In the genomic region with DNA sequence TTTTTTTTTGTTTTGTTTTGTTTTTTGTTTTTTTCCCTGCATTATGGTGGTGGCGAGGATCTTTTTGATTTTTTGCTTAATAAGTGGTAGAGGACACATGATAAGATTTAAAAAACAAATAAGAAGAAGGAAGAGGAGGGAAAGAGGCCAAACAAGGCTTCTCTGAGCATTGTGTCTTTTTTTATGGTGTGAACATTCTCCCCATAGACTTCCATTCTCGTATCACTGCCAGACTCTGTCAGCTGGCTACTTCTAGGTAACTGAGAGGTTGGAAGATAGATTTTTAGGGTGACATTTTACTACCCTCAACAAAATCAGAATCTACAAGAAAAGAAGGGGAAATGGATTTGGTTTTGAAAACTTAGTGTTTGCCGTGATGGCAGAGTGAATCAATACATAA, we compare ENCODE assay signal across 23 cellular contexts. TPM values are rescaled to one million over a fixed set of nuclear protein-coding genes. Genes with fewer than 3 reads are reported as not detected.
"Had no signal": no experiment of that assay in that cellular context is flagged by ENCODE, and none has a peak within 500 bp of the region (broad histone marks: within the 10 kb centered on the region; RNA-seq: fewer than 3 reads in every experiment).

No MANE protein-coding gene starts in this region.

- H3K36me3 ChIP-seq: gastrocnemius medialis, sigmoid colon, thoracic aorta, tibial nerve, upper lobe of left lung had no signal

- H3K9me3 ChIP-seq: gastrocnemius medialis, psoas muscle, sigmoid colon, thoracic aorta, tibial nerve, upper lobe of left lung had no signal

- H3K27ac ChIP-seq: coronary artery, epithelial cell of prostate, gastrocnemius medialis, psoas muscle, sigmoid colon, thoracic aorta, tibial nerve, upper lobe of left lung had no signal

- DNase-seq: dermis blood vessel endothelial cell; foreskin fibroblast; gastrocnemius medialis; immature natural killer cell; mesenchymal stem cell; midbrain; naive thymus-derived CD8-positive, alpha-beta T cell; nephron progenitor cell; occipital lobe; posterior cingulate gyrus; psoas muscle; right cardiac atrium; sigmoid colon; stimulated activated CD4-positive, alpha-beta T cell treated with anti-CD3 and anti-CD28 coated beads, Interleukin-4, amount 100 ng/mL, for 4 hours; stimulated activated naive CD8-positive, alpha-beta T cell treated with anti-CD3 and anti-CD28 coated beads, Interleukin-15, Interleukin-2, amounts not matched to agents 100 U/mL and 50 U/mL, for 24 hours; upper lobe of left lung had no signal

- H3K27me3 ChIP-seq: sigmoid colon, tibial nerve had no signal

- H3K4me3 ChIP-seq: coronary artery, gastrocnemius medialis, lung, psoas muscle, sigmoid colon, thoracic aorta, tibial nerve, upper lobe of left lung had no signal

RNA-seq across cellular contexts. Expression of a gene that starts 3.8 kb away (rescaled TPM):
- total RNA-seq: left lobe of liver; naive thymus-derived CD8-positive, alpha-beta T cell had no signal
- polyA plus RNA-seq: immature natural killer cell; keratinocyte; naive thymus-derived CD8-positive, alpha-beta T cell had no signal
